Comparison of ENCODE assay signal across 10 cellular contexts in the genomic region with DNA sequence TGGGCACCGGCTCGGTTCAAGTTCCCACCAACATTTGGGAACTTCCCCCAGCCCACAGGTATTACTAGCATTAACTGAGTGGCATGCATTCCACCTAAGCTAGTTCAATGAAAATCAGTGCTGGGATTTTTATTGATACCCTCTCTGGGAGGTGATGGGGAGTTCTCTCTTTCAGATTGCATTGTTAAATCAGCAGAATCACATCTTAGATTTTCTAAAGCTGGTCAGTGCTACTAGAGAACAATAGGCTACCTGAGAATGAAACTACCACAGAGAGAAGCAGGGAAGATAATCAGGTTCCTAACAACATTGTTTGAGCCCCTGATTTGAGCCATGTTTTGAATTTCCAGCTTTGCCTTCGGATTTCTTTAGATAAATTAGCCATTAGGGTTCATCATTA. TPM values are rescaled to one million over a fixed set of nuclear protein-coding genes. Genes with fewer than 3 reads are reported as not detected.
"Had no signal": no experiment of that assay in that cellular context is flagged by ENCODE, and none has a peak within 500 bp of the region (broad histone marks: within the 10 kb centered on the region; RNA-seq: fewer than 3 reads in every experiment).

No MANE protein-coding gene starts in this region.

- H3K9me3 ChIP-seq: HAP-1 had no signal

- H3K4me1 ChIP-seq: HAP-1 had no signal

- H3K4me3 ChIP-seq: GM23338, HAP-1 had no signal

- H3K4me2 ChIP-seq: GM23338 had no signal

- H2AFZ ChIP-seq: GM23338 had no signal

- FAIRE-seq: HTR-8/SVneo had no signal

- H3K36me3 ChIP-seq: HAP-1 had no signal

- DNase-seq: H7, HFFc6, IMR-90, KBM-7 had no signal

- H3K27ac Mint-ChIP-seq: GM23338, HFFc6 had no signal

- H3K9me3 Mint-ChIP-seq: GM23338 had no signal

- ATAC-seq: GM23338, HCT116 had no signal

- H3K4me3 Mint-ChIP-seq: GM23338, HFFc6 had no signal

RNA-seq across cellular contexts. Expression of a gene that starts 16.0 kb away (rescaled TPM):
- total RNA-seq: GM23338, H7, HT-29 had no signal
- polyA plus RNA-seq: GM23338, IMR-90 had no signal

RNA-seq across cellular contexts. Expression of a gene that starts 40.7 kb away (rescaled TPM):
- total RNA-seq: GM23338, H4, H7 had no signal
- polyA plus RNA-seq: GM23338 had no signal
